In genomic region chr1:113811888-113812660, GRCh38 we compare ENCODE assay signal across 8 cellular contexts. TPM values are rescaled to one million over a fixed set of nuclear protein-coding genes. Genes with fewer than 3 reads are reported as not detected.
A peak's percentile ranks its signal among the peaks of the same experiment; 100 is the strongest.
DNase-seq lines count a peak whose midpoint lies in the region; ATAC-seq and TF ChIP-seq lines count a peak whose summit lies in the region.

RSBN1 (minus strand) TSS chr1:113812476; CDS start chr1:113812412, 64 bp downstream.

- no peaks in the 10 kb centered on the region for H3K36me3 ChIP-seq in KMS-11 (ENCODE audit: insufficient read depth)
- peaks cover 0 to 3% (median 0%) of the 10 kb centered on the region in 3 donors for H3K36me3 ChIP-seq in Peyer's patch
- peaks cover 0 to 4% of the 10 kb centered on the region in 2 donors for H3K36me3 ChIP-seq in muscle layer of duodenum (ENCODE audit: control insufficient read depth in 1 of 2, insufficient read depth in 2 of 2, low read length in 2 of 2)

- H3K27ac ChIP-seq in KMS-11 (peak within 1 kb of the TSS; percentile 79), Peyer's patch (peak within 1 kb of the TSS; percentile 93 to 98 (median 96)), muscle layer of duodenum (ENCODE audit: low read length) (peak within 1 kb of the TSS; percentile 96)

- TF ChIP-seq CTCF in KMS-11 (conservative IDR thresholded peaks at IDR 0.05; ENCODE audit: low read depth, low read length) (no peak), Peyer's patch (IDR thresholded peaks at IDR 0.05) (peak in 5 of 6 experiments; percentile 6 to 42 (median 32))

- H4K20me1 ChIP-seq in KMS-11 (ENCODE audit: insufficient read depth): no peaks in the 10 kb centered on the region

- H3K27me3 ChIP-seq in KMS-11 (ENCODE audit: insufficient read depth, low read depth): no peaks in the 10 kb centered on the region
- no peaks in the 10 kb centered on the region for H3K27me3 ChIP-seq in Peyer's patch
- H3K27me3 ChIP-seq in muscle layer of duodenum (ENCODE audit: low read depth, low read length): no peaks in the 10 kb centered on the region

- peaks cover 21% of the 10 kb centered on the region for H3K4me1 ChIP-seq in KMS-11 (ENCODE audit: low read depth, poor library complexity, severe bottlenecking)
- peaks cover 0 to 10% (median 0%) of the 10 kb centered on the region in 4 donors for H3K4me1 ChIP-seq in Peyer's patch
- H3K4me1 ChIP-seq in muscle layer of duodenum (ENCODE audit: control insufficient read depth in 1 of 2, insufficient read depth in 2 of 2, low read length in 2 of 2): peaks cover 17 to 20% of the 10 kb centered on the region in 2 donors

- no peaks in the 10 kb centered on the region for H3K9me3 ChIP-seq in Peyer's patch
- no peaks in the 10 kb centered on the region for H3K9me3 ChIP-seq in muscle layer of duodenum (ENCODE audit: control insufficient read depth in 1 of 2, low read length in 2 of 2)

- ATAC-seq in GM21737 (IDR thresholded peaks at IDR 0.05; ENCODE audit: unreplicated experiment): peak; percentile 93
- peak; percentile 98 for ATAC-seq in esophagus mucosa

- H2AFZ ChIP-seq in KMS-11 (ENCODE audit: low read depth): peak within 1 kb of the TSS; percentile 80; the same call in 1 of the 2 replicates

- TF ChIP-seq POLR2A in Peyer's patch (IDR thresholded peaks at IDR 0.05): peak; percentile 90 to 98

- peaks cover 43% of the 10 kb centered on the region for H3K79me2 ChIP-seq in KMS-11 (ENCODE audit: insufficient read depth, low read depth)

- H3K9ac ChIP-seq in KMS-11: peak within 1 kb of the TSS; percentile 62

- H3K4me3 ChIP-seq in KMS-11 (IDR thresholded peaks at IDR 0.05; ENCODE audit: insufficient read depth, low read depth, low read length) (peak within 1 kb of the TSS; percentile 34), Peyer's patch (peak within 1 kb of the TSS; percentile 79 to 97 (median 90)), muscle layer of duodenum (ENCODE audit: low read depth in 1 of 2, low read length in 2 of 2) (peak within 1 kb of the TSS; percentile 77 to 97)

- H3K4me2 ChIP-seq in KMS-11: peak within 1 kb of the TSS; percentile 82

- DNase-seq in DMS79 (lab: John Stamatoyannopoulos, UW) (peak; percentile 98), Peyer's patch (peak; percentile 98 to 100 (median 99))
- DNase-seq in activated T-cell treated with anti-CD3 and anti-CD28 coated beads, Interleukin-2, amount 50 U/mL, for 48 hours: peak; percentile 98
- DNase-seq in stimulated activated CD8-positive, alpha-beta memory T cell treated with anti-CD3 and anti-CD28 coated beads, Interleukin-7, amount 100 ng/mL, for 4 hours (ENCODE audit: low read depth in 2 of 2): peak; percentile 96 to 97

RNA-seq across cellular contexts. Expression of gene RSBN1, which starts in this region (rescaled TPM):
- total RNA-seq in Peyer's patch (10 to 100 TPM; 18.2 to 25.6 (median 23.3) TPM), esophagus mucosa (9.6 TPM)

Comparison
In these comparisons a context has a peak if more than half of its experiments do, and no peak if none do; other contexts are left out.
1. Peak in every context shown above with its lines: DNase-seq, ATAC-seq, H3K4me3 ChIP-seq and H3K27ac ChIP-seq.
2. H3K4me3 ChIP-seq: peak in every context shown above with its lines; median percentile 90 in Peyer's patch; 87 in muscle layer of duodenum; 34 in KMS-11.